ENCODE assay signal across 10 cellular contexts in the genomic region with DNA sequence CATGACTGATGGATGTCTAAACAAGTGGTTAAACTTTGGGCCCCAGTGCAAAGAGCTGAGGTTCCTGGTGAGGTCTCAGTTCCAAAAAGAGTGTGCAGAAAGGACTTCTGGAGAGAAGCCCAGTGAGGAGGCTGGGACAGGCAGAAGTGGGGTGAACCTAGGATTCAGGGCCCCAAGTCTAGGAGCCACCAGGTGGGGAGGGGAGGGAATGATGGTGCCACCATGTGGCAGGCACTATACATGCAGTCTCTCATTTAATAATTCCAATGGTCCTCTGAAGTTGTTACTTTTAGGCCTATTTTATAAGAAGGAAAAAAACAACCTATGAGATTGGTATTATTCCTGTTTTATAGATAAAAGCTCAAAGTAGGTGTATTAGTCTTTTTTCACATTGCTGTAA.
DNase-seq lines count a peak whose midpoint lies in the region; ATAC-seq, FAIRE-seq and TF ChIP-seq lines count a peak whose summit lies in the region.
"Had no signal": no experiment of that assay in that cellular context is flagged by ENCODE, and none has a peak within 500 bp of the region (broad histone marks: within the 10 kb centered on the region; RNA-seq: fewer than 3 reads in every experiment).

No MANE protein-coding gene starts in this region.

- no peaks in the 10 kb centered on the region for H3K9me3 Mint-ChIP-seq in stimulated activated naive CD8-positive, alpha-beta T cell treated with anti-CD3 and anti-CD28 coated beads, Interleukin-15, amount 100 ng/mL, for 72 hours

- H3K4me3 ChIP-seq in bronchial epithelial cell (ENCODE audit: low read depth, low read length) (no peak overlapping the region), heart left ventricle (no peak overlapping the region)

- TF ChIP-seq CTCF in bronchial epithelial cell (IDR thresholded peaks at IDR 0.05; ENCODE audit: insufficient read depth, low read length, severe bottlenecking): peak; percentile 61
- peak in 2 of 12 donors; percentile 15 to 19 for TF ChIP-seq CTCF in heart left ventricle (IDR thresholded peaks at IDR 0.05)

- H3K27ac Mint-ChIP-seq in stimulated activated naive CD8-positive, alpha-beta T cell treated with anti-CD3 and anti-CD28 coated beads, Interleukin-15, amount 100 ng/mL, for 72 hours: no peak overlapping the region

- H3K27me3 Mint-ChIP-seq in stimulated activated naive CD8-positive, alpha-beta T cell treated with anti-CD3 and anti-CD28 coated beads, Interleukin-15, amount 100 ng/mL, for 72 hours: no peaks in the 10 kb centered on the region

- intact Hi-C loops in heart left ventricle (cut with DNase I): no loop called here

- H3K27ac ChIP-seq in heart left ventricle: no peak overlapping the region

- H3K4me1 Mint-ChIP-seq in stimulated activated naive CD8-positive, alpha-beta T cell treated with anti-CD3 and anti-CD28 coated beads, Interleukin-15, amount 100 ng/mL, for 72 hours: no peaks in the 10 kb centered on the region

- no peak for TF ChIP-seq POLR2A in heart left ventricle (IDR thresholded peaks at IDR 0.05)

- no peak for FAIRE-seq in bronchial epithelial cell (lab: Jason Lieb, UNC)

- H3K27me3 ChIP-seq in bronchial epithelial cell (ENCODE audit: control insufficient read depth, insufficient read depth, low read length) (no peaks in the 10 kb centered on the region), heart left ventricle (no peaks in the 10 kb centered on the region)

- no peak overlapping the region for H3K4me3 Mint-ChIP-seq in stimulated activated naive CD8-positive, alpha-beta T cell treated with anti-CD3 and anti-CD28 coated beads, Interleukin-15, amount 100 ng/mL, for 72 hours

- H3K36me3 ChIP-seq in bronchial epithelial cell (ENCODE audit: control insufficient read depth, insufficient read depth, low read length) (no peaks in the 10 kb centered on the region), heart left ventricle (no peaks in the 10 kb centered on the region)

- DNase-seq in stimulated activated naive CD8-positive, alpha-beta T cell treated with anti-CD3 and anti-CD28 coated beads, Interleukin-15, Interleukin-2, amounts not matched to agents 100 U/mL and 50 U/mL, for 24 hours: peak; percentile 6
- no peak for DNase-seq in stimulated activated naive CD8-positive, alpha-beta T cell treated with anti-CD3 and anti-CD28 coated beads, Interleukin-15, amount 100 ng/mL, for 72 hours
- DNase-seq in bronchial epithelial cell (ENCODE audit: low read depth) (peak; percentile 12), HuH-7 (ENCODE audit: low spot score) (no peak), NCI-H1436 (lab: John Stamatoyannopoulos, UW) (no peak), heart left ventricle (no peak)
- DNase-seq: DMS79 treated with DMSO at 0.1 percent for 48 hours, islet precursor cell had no signal

- no peak for ATAC-seq in stimulated activated naive CD8-positive, alpha-beta T cell treated with anti-CD3 and anti-CD28 coated beads, Interleukin-15, Interleukin-2, amounts not matched to agents 100 U/mL and 50 U/mL, for 24 hours
- no peak for ATAC-seq in stimulated activated naive CD8-positive, alpha-beta T cell treated with anti-CD3 and anti-CD28 coated beads, Interleukin-15, amount 100 ng/mL, for 72 hours
- ATAC-seq in HG03520 (IDR thresholded peaks at IDR 0.05; ENCODE audit: unreplicated experiment): peak; percentile 60
- ATAC-seq in GM18909 (IDR thresholded peaks at IDR 0.05; ENCODE audit: poor library complexity, unreplicated experiment): no peak
- ATAC-seq in heart left ventricle: no peak

- H3K4me1 ChIP-seq in heart left ventricle: no peaks in the 10 kb centered on the region

- H3K9me3 ChIP-seq in heart left ventricle: no peaks in the 10 kb centered on the region

Comparison
In these comparisons a context has a peak if more than half of its experiments do, and no peak if none do; other contexts are left out.
1. DNase-seq: peak in stimulated activated naive CD8-positive, alpha-beta T cell treated with anti-CD3 and anti-CD28 coated beads, Interleukin-15, Interleukin-2, amounts not matched to agents 100 U/mL and 50 U/mL, for 24 hours (single experiment) and bronchial epithelial cell (single experiment); none in stimulated activated naive CD8-positive, alpha-beta T cell treated with anti-CD3 and anti-CD28 coated beads, Interleukin-15, amount 100 ng/mL, for 72 hours (0 of 2), HuH-7 (single experiment), NCI-H1436 (single experiment) and heart left ventricle (0 of 5).